In the genomic region with DNA sequence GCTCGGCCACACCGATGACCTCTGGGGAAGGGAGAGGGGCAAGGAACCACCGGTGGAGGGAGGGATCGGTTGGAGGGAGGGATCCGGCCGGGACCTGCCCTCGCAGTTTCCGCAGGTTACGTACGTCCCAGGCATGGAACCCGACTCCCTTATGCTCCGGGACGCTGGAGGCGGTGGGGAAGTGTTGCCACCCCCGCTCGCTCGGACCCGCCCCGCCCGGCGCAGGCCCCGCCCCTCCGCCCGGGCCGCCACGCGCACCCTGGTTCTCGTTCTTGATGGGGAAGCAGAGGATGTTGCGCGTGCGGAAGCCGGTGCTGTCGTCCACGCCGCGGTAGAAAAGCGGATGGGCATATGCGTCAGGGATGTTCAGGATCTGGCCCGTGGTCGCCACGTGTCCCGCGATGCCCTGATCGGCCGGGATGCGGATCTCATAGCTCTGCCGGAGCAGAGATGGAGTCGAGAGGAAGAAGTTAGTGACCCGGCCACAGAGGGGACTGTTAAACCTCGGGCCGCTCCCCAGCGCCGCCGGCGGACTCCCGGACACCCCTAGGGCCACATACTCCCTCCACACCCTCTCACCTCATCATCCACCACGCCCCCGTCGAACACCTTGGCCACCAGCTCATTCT, we compare ENCODE assay signal across 8 cellular contexts.
DNase-seq lines count a peak whose midpoint lies in the region; ATAC-seq, FAIRE-seq and TF ChIP-seq lines count a peak whose summit lies in the region.

No MANE protein-coding gene starts in this region.

- H3K9ac ChIP-seq in H1 (replicated peaks in 1 of 4; ENCODE audit: extremely low read depth in 1 of 4, low read depth in 3 of 4, low read length in 3 of 4) = no peak overlapping the region; a peak in 1 of 7 replicates

- no peak overlapping the region for H2BK120ac ChIP-seq in H1 (replicated peaks; ENCODE audit: low read depth, low read length)

- H4K91ac ChIP-seq in H1 (replicated peaks; ENCODE audit: insufficient read length, low read length) = peak overlapping the region; percentile 83

- H3K36me3 Mint-ChIP-seq in MCF 10A (ENCODE audit: insufficient read depth, unreplicated experiment) = no peaks in the 10 kb centered on the region
- no peaks in the 10 kb centered on the region for H3K36me3 Mint-ChIP-seq in nephron progenitor cell (ENCODE audit: low read depth)

- TF ChIP-seq EP300 in H1 (IDR thresholded peaks at IDR 0.05; ENCODE audit: borderline replicate concordance in 1 of 2, low read depth in 2 of 2, low read length in 2 of 2) = no peak

- H3K14ac ChIP-seq in H1 (ENCODE audit: insufficient read length) = no peak overlapping the region

- H3K27me3 ChIP-seq in breast epithelium (peaks cover 0 to 36% of the 10 kb centered on the region in 2 donors), H1 (replicated peaks in 1 of 4; ENCODE audit: control insufficient read depth in 3 of 4, extremely low read depth in 1 of 4, insufficient read depth in 3 of 4, low read length in 3 of 4) (peaks cover 17 to 62% (median 47%) of the 10 kb centered on the region in 4 experiments), tibial artery (peaks cover 0 to 44% of the 10 kb centered on the region in 2 donors), small intestine (ENCODE audit: control insufficient read depth in 2 of 2, insufficient read depth in 2 of 2, low read length in 2 of 2) (peaks cover 0 to 8% of the 10 kb centered on the region in 2 donors)

- POLR2A ChIA-PET in MCF 10A (lab: Yijun Ruan, JAX) = no interaction called here
- POLR2A ChIA-PET in H1 (lab: Charles Lee; ENCODE audit: partially characterized antibody) = interaction anchor here (1.5 kb wide), 1 partner anchor 89 kb away, joined by 5 read pairs; no protein-coding TSS in a partner anchor

- H2BK15ac ChIP-seq in H1 (ENCODE audit: low read length) = no peak overlapping the region

- H3K4me1 ChIP-seq in breast epithelium (peaks cover 0 to 6% of the 10 kb centered on the region in 2 donors), H1 (replicated peaks in 1 of 4; ENCODE audit: control insufficient read depth in 3 of 4, insufficient read depth in 4 of 4, low read length in 3 of 4) (peaks cover 0 to 7% (median 3%) of the 10 kb centered on the region in 4 experiments; a peak in 4 of 7 replicates), tibial artery (peaks cover 0 to 10% (median 5%) of the 10 kb centered on the region in 4 donors), small intestine (ENCODE audit: control insufficient read depth in 2 of 2, insufficient read depth in 1 of 2, low read depth in 1 of 2, low read length in 1 of 2) (no peaks in the 10 kb centered on the region)

- peak overlapping the region; percentile 73 for H4K8ac ChIP-seq in H1 (ENCODE audit: extremely low read depth, insufficient read depth, low read length)

- CTCF ChIA-PET in MCF 10A (lab: Yijun Ruan, JAX) = interaction anchor here (0.6 to 3.9 kb wide), 6 partner anchors 10 to 227 kb away, joined by 3 to 15 read pairs (median 6); no protein-coding TSS in a partner anchor
- CTCF ChIA-PET in H1 (lab: Charles Lee; ENCODE audit: partially characterized antibody) = interaction anchor here (1.2 to 14.6 kb wide), 10 partner anchors 9 to 601 kb away, joined by 3 to 552 read pairs (median 6); partner anchors contain the start of genes ATG16L2 and PDE2A

- H3K79me2 ChIP-seq in H1 (ENCODE audit: control insufficient read depth in 1 of 2, insufficient read depth in 2 of 2, low read length in 2 of 2) = no peaks in the 10 kb centered on the region

- DNase-seq in breast epithelium (ENCODE audit: low spot score in 2 of 2) = no peak
- no peak for DNase-seq in MCF 10A (ENCODE audit: unreplicated experiment)
- peak in 1 of 2 experiments; percentile 83 for DNase-seq in H1 (ENCODE audit: low read depth in 1 of 2, low spot score in 2 of 2)
- DNase-seq in nephron progenitor cell = peak; percentile 73
- DNase-seq in tibial artery = peak; percentile 66 to 84
- no peak for DNase-seq in NCI-H146 (lab: John Stamatoyannopoulos, UW)
- DNase-seq in small intestine = no peak

- H3K27ac ChIP-seq in breast epithelium = no peak overlapping the region
- H3K27ac ChIP-seq in H1 (ENCODE audit: low read depth, low read length) = no peak overlapping the region
- no peak overlapping the region for H3K27ac ChIP-seq in tibial artery
- no peak overlapping the region for H3K27ac ChIP-seq in small intestine (ENCODE audit: low read depth in 1 of 2, low read length in 1 of 2)

- intact Hi-C loops in breast epithelium (cut with DNase I; ENCODE audit: low total_unique reads) (no loop called here), MCF 10A (cut with micrococcal nuclease) (no loop called here), tibial artery (cut with DNase I; ENCODE audit: low total_unique reads) (no loop called here)

- no peak for ATAC-seq in GM21367 (IDR thresholded peaks at IDR 0.05; ENCODE audit: unreplicated experiment)

- H4K5ac ChIP-seq in H1 (ENCODE audit: insufficient read length, low read depth, low read length) = no peak overlapping the region

- H3K79me1 ChIP-seq in H1 (ENCODE audit: low read depth, low read length) = 0 out of 2 replicates have a peak, but pooled peaks cover 2% of the 10 kb centered on the region

- H3K27ac Mint-ChIP-seq in MCF 10A (ENCODE audit: low read depth, unreplicated experiment) (no peak overlapping the region), nephron progenitor cell (no peak overlapping the region)

- peak overlapping the region; percentile 87 for H3K18ac ChIP-seq in H1 (ENCODE audit: extremely low read depth, low read length)

- no peak overlapping the region for H3K4me3 Mint-ChIP-seq in MCF 10A (ENCODE audit: unreplicated experiment)
- H3K4me3 Mint-ChIP-seq in nephron progenitor cell = peak overlapping the region; percentile 69

- BruUV-seq in MCF 10A (replicated peaks; lab: Mats Ljungman, UMichigan) = no TSS peak

- TF ChIP-seq RAD21 in H1 (IDR thresholded peaks at IDR 0.05 in 1 of 2, conservative IDR thresholded peaks at IDR 0.05 in 1 of 2; ENCODE audit: low read depth in 2 of 2, low read length in 2 of 2) = no peak

- TF ChIP-seq CTCF in breast epithelium (IDR thresholded peaks at IDR 0.05) (no peak), MCF 10A (IDR thresholded peaks at IDR 0.05; ENCODE audit: unreplicated experiment) (no peak), H1 (IDR thresholded peaks at IDR 0.05; ENCODE audit: control extremely low read depth in 1 of 3, insufficient read depth in 1 of 3, low read depth in 1 of 3, low read length in 3 of 3) (no peak), nephron progenitor cell (IDR thresholded peaks at IDR 0.05) (no peak), tibial artery (IDR thresholded peaks at IDR 0.05) (no peak)

- peaks cover 0 to 1% of the 10 kb centered on the region in 2 experiments for H4K20me1 ChIP-seq in H1 (replicated peaks in 1 of 2; ENCODE audit: control insufficient read depth in 1 of 2, insufficient read depth in 2 of 2, low read length in 2 of 2)

- H3K56ac ChIP-seq in H1 (replicated peaks; ENCODE audit: insufficient read length, low read depth, low read length) = no peak overlapping the region

- no peak overlapping the region for H2BK20ac ChIP-seq in H1 (ENCODE audit: low read length)

- H2AFZ ChIP-seq in H1 (ENCODE audit: low read length) = peak overlapping the region; percentile 48; the same call in 1 of the 2 replicates

- FAIRE-seq in H1 (lab: Jason Lieb, UNC) = no peak
- FAIRE-seq in small intestine (lab: Jason Lieb, UNC) = no peak

- H3K9me3 ChIP-seq in breast epithelium (no peaks in the 10 kb centered on the region), H1 (ENCODE audit: insufficient read depth in 2 of 2, low read depth in 1 of 2, low read length in 1 of 2) (no peaks in the 10 kb centered on the region), tibial artery (no peaks in the 10 kb centered on the region), small intestine (ENCODE audit: control insufficient read depth, low read depth) (no peaks in the 10 kb centered on the region)

- H3K23ac ChIP-seq in H1 (ENCODE audit: insufficient read length) = no peak overlapping the region

- H2BK5ac ChIP-seq in H1 (ENCODE audit: low read depth, low read length) = 0 out of 2 replicates have a peak overlapping the region, but pooled peaks have one; percentile 18

- H3K4me3 ChIP-seq in breast epithelium (peak overlapping the region in 2 of 3 donors; percentile 26 to 58), H1 (ENCODE audit: extremely low read depth in 1 of 4, insufficient read depth in 2 of 4, low read depth in 3 of 4, low read length in 4 of 4) (peak overlapping the region; percentile 23 to 60 (median 38)), tibial artery (peak overlapping the region in 1 of 2 donors; percentile 16), small intestine (ENCODE audit: low read depth in 1 of 2, low read length in 2 of 2) (no peak overlapping the region)

- H3K36me3 ChIP-seq in breast epithelium (no peaks in the 10 kb centered on the region), H1 (ENCODE audit: control insufficient read depth in 2 of 4, insufficient read depth in 4 of 4, low read length in 3 of 4) (no peaks in the 10 kb centered on the region), tibial artery (peaks cover 0 to 13% (median 0%) of the 10 kb centered on the region in 3 donors), small intestine (ENCODE audit: control insufficient read depth in 2 of 2, insufficient read depth in 2 of 2, low read length in 2 of 2) (no peaks in the 10 kb centered on the region)

- peak overlapping the region; percentile 84; the same call in 1 of the 2 replicates for H2BK12ac ChIP-seq in H1 (ENCODE audit: low read depth, low read length)

- peaks cover 23% of the 10 kb centered on the region for H3K27me3 Mint-ChIP-seq in MCF 10A (ENCODE audit: insufficient read depth, unreplicated experiment)
- peaks cover 85% of the 10 kb centered on the region for H3K27me3 Mint-ChIP-seq in nephron progenitor cell (ENCODE audit: low read depth, poor library complexity)

- TF ChIP-seq POLR2A in breast epithelium (IDR thresholded peaks at IDR 0.05) = no peak
- TF ChIP-seq POLR2A in H1 (IDR thresholded peaks at IDR 0.05; ENCODE audit: control extremely low read depth in 1 of 2, low read depth in 2 of 2, low read length in 2 of 2) = no peak

- peaks cover 7% of the 10 kb centered on the region for H3K4me1 Mint-ChIP-seq in MCF 10A (ENCODE audit: insufficient read depth, unreplicated experiment)
- H3K4me1 Mint-ChIP-seq in nephron progenitor cell = peaks cover 15% of the 10 kb centered on the region

- H3K4ac ChIP-seq in H1 (replicated peaks; ENCODE audit: insufficient read length, low read depth, low read length) = no peak overlapping the region

- H2AK5ac ChIP-seq in H1 (ENCODE audit: low read depth, low read length) = no peak overlapping the region

- peak overlapping the region; percentile 79 to 86 for H3K4me2 ChIP-seq in H1 (ENCODE audit: insufficient read depth in 1 of 2, low read depth in 2 of 2, low read length in 2 of 2)

- H3K9me3 Mint-ChIP-seq in MCF 10A (ENCODE audit: unreplicated experiment) = no peaks in the 10 kb centered on the region
- H3K9me3 Mint-ChIP-seq in nephron progenitor cell = no peaks in the 10 kb centered on the region

- H3K23me2 ChIP-seq in H1 (ENCODE audit: low read depth, low read length) = peaks cover 3% of the 10 kb centered on the region; the same call in 1 of the 2 replicates

- WGBS in H1 (ENCODE audit: extremely low coverage in 1 of 2, insufficient coverage in 1 of 2, insufficient read length in 1 of 2, insufficient replicate concordance in 2 of 2, low coverage in 1 of 2, low lambda C conversion rate in 2 of 2, missing lambda C conversion rate in 1 of 2), 2 experiments = 6% methylated on average over 33 of the region's 59 CpGs; no CpG with 5 or more reads in 1 of the 2 experiments
- WGBS in small intestine, 3 donors = 4 to 28% (median 4%) methylated on average over 53 to 59 of the region's 59 CpGs

Comparison
In these comparisons a context has a peak if more than half of its experiments do, and no peak if none do; other contexts are left out.
1. DNase-seq: peak in nephron progenitor cell (single experiment) and tibial artery (2 of 2); none in breast epithelium (0 of 2), MCF 10A (single experiment), NCI-H146 (single experiment) and small intestine (single experiment).
2. H3K4me3 ChIP-seq: peak in breast epithelium (2 of 3) and H1 (4 of 4); none in small intestine (0 of 2).